28 cellular contexts compared by ENCODE assay signal in the genomic region with DNA sequence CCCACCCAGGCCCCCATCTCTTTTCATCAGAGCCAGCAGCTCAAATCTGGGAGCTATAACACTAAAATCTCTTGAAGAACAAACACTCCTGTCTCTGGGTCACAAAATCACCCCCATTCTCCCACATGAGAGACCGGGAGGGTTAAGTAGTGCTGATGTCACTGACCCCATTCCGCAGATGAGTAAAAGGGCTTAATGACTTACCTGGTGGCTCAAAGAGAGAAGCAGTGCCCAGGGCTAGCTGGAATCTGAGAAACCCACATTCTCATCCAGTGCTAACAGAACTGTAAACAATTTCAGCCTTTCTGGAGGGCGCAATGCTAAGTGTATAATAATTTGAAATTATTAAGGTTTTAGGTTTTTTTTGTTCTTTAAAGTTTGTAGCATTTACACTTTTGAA. TPM values are rescaled to one million over a fixed set of nuclear protein-coding genes. Genes with fewer than 3 reads are reported as not detected.
"Had no signal": no experiment of that assay in that cellular context is flagged by ENCODE, and none has a peak within 500 bp of the region (broad histone marks: within the 10 kb centered on the region; RNA-seq: fewer than 3 reads in every experiment).

No MANE protein-coding gene starts in this region.

- H3K4me3 ChIP-seq: neural progenitor cell, pancreas, prostate gland, right lobe of liver, sigmoid colon, suprapubic skin, testis, tibial artery, transverse colon, upper lobe of right lung, uterus had no signal

- ATAC-seq: naive thymus-derived CD4-positive, alpha-beta T cell; natural killer cell; pancreas; right cardiac atrium; right lobe of liver; stimulated activated naive CD8-positive, alpha-beta T cell treated with anti-CD3 and anti-CD28 coated beads, Interleukin-15, amount 100 ng/mL, for 72 hours; stimulated activated naive CD8-positive, alpha-beta T cell treated with anti-CD3 and anti-CD28 coated beads, Interleukin-15, Interleukin-2, amounts not matched to agents 100 U/mL and 50 U/mL, for 24 hours; upper lobe of right lung had no signal

- DNase-seq: naive thymus-derived CD4-positive, alpha-beta T cell; natural killer cell; pancreas; right cardiac atrium; right lobe of liver; sigmoid colon; small intestine; stimulated activated CD4-positive, alpha-beta T cell treated with anti-CD3 and anti-CD28 coated beads, Interleukin-15, amount 100 ng/mL, for 24 hours; stimulated activated CD4-positive, alpha-beta T cell treated with anti-CD3 and anti-CD28 coated beads, Interleukin-4, amount 100 ng/mL, for 1 hour; stimulated activated CD4-positive, alpha-beta T cell treated with anti-CD3 and anti-CD28 coated beads, Interleukin-4, amount 100 ng/mL, for 4 hours; stimulated activated CD8-positive, alpha-beta memory T cell treated with anti-CD3 and anti-CD28 coated beads, Interleukin-4, amount 100 ng/mL, for 48 hours; stimulated activated naive CD4-positive, alpha-beta T cell; stimulated activated naive CD8-positive, alpha-beta T cell treated with anti-CD3 and anti-CD28 coated beads, Interleukin-15, amount 100 ng/mL, for 72 hours; stimulated activated naive CD8-positive, alpha-beta T cell treated with anti-CD3 and anti-CD28 coated beads, Interleukin-15, Interleukin-2, amounts not matched to agents 100 U/mL and 50 U/mL, for 24 hours; substantia nigra; testis; tibial artery; transverse colon; upper lobe of right lung; uterus had no signal

- H3K27ac ChIP-seq: neural progenitor cell, pancreas, prostate gland, right lobe of liver, sigmoid colon, suprapubic skin, testis, tibial artery, transverse colon, upper lobe of right lung, uterus had no signal

- H3K27me3 ChIP-seq: neural progenitor cell, right lobe of liver, testis, uterus had no signal

- H3K9me3 ChIP-seq: pancreas, prostate gland, right lobe of liver, sigmoid colon, suprapubic skin, testis, tibial artery, transverse colon, upper lobe of right lung, uterus had no signal

- H3K4me1 ChIP-seq: neural progenitor cell, pancreas, prostate gland, right lobe of liver, sigmoid colon, suprapubic skin, testis, tibial artery, transverse colon, upper lobe of right lung, uterus had no signal

- H3K36me3 ChIP-seq: neural progenitor cell, pancreas, prostate gland, right lobe of liver, sigmoid colon, suprapubic skin, tibial artery, transverse colon, upper lobe of right lung, uterus had no signal

RNA-seq across cellular contexts. Expression of a gene that starts 26.3 kb away (rescaled TPM):
- total RNA-seq: natural killer cell, omental fat pad, osteocyte, pancreas, posterior vena cava, prostate gland, pulmonary artery endothelial cell, right cardiac atrium, right lobe of liver, sigmoid colon, skeletal muscle tissue, suprapubic skin, transverse colon, upper lobe of right lung had no signal
